ENCODE assay signal across 8 cellular contexts in the genomic region with DNA sequence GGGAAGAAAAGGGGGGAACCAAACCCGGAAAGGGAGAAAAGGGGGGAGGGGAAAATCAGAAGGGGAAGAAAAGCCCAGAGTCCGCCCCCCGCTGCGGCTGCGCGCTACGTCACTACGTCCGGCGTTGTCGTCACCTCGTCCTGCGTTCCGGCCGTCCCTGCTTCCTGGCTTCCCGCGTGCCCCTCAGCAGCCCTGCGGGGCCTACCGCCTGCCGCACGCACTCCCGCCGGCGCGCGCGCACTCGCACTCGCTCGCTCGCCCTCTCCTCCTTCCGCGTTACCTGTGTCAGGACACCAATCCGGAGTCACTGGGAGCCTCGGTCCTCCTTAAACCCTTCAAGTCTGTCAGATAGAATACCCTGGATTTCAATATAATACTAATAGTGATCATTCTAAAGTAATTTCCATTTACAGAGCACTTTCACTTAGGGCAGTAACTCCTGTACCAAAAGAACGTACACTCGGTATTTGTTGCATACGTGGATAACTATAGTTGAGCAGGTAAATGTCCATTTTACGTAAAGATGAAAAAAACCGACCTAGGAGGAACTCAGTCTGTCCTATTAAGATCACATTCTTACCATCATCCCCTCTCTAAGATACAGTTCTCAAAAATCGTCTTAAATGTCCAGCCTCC. TPM values are rescaled to one million over a fixed set of nuclear protein-coding genes. Genes with fewer than 3 reads are reported as not detected.
DNase-seq lines count a peak whose midpoint lies in the region; ATAC-seq, FAIRE-seq and TF ChIP-seq lines count a peak whose summit lies in the region.

A gene (minus strand): TSS at position 113 of the 636 bp plus-strand sequence. CDS start 120,615 bp downstream, outside the sequence.

- peak within 1 kb of the TSS; percentile 78 for H3K4me2 ChIP-seq in HepG2 (ENCODE audit: low read depth, low read length)

- peaks cover 14% of the 10 kb centered on the region for H3K79me2 ChIP-seq in HepG2 (ENCODE audit: insufficient read depth, low read length)

- peak; percentile 91 to 96 (median 94) for DNase-seq in CD4-positive, CD25-positive, alpha-beta regulatory T cell
- DNase-seq in NCI-H82 (lab: John Stamatoyannopoulos, UW) (peak; percentile 98), dermis blood vessel endothelial cell (peak; percentile 97), HepG2 (ENCODE audit: low spot score) (peak; percentile 89)
- peak; percentile 96 to 97 for DNase-seq in activated CD4-positive, alpha-beta T cell treated with anti-CD3 and anti-CD28 coated beads, Interleukin-2, amount 50 U/mL, for 48 hours
- DNase-seq in stimulated activated CD4-positive, alpha-beta T cell treated with anti-CD3 and anti-CD28 coated beads, Interleukin-2, amount 100 ng/mL, for 48 hours = peak; percentile 92 to 93

- peak; percentile 52 for FAIRE-seq in HepG2 (lab: Jason Lieb, UNC)

- H3K27ac ChIP-seq in CD4-positive, CD25-positive, alpha-beta regulatory T cell (ENCODE audit: insufficient read depth, low read length, poor library complexity, severe bottlenecking) = peak within 1 kb of the TSS; percentile 96
- peak within 1 kb of the TSS; percentile 88 for H3K27ac ChIP-seq in HepG2 (ENCODE audit: extremely low read length, insufficient read depth, low read length)

- H3K27me3 Mint-ChIP-seq in CD4-positive, CD25-positive, alpha-beta regulatory T cell = peaks cover 11% of the 10 kb centered on the region

- CTCF ChIA-PET in HepG2 (lab: Yijun Ruan, JAX; ENCODE audit: low intra/inter-chr PET ratio, low total read pairs) = no interaction called here

- peaks cover 4% of the 10 kb centered on the region for H3K36me3 Mint-ChIP-seq in CD4-positive, CD25-positive, alpha-beta regulatory T cell

- intact Hi-C loops in HepG2 (cut with micrococcal nuclease; ENCODE audit: unreplicated experiment) = no loop called here

- H3K27me3 ChIP-seq in CD4-positive, CD25-positive, alpha-beta regulatory T cell (ENCODE audit: control insufficient read depth, insufficient read depth, low read length) = no peaks in the 10 kb centered on the region
- H3K27me3 ChIP-seq in HepG2 (ENCODE audit: control insufficient read depth in 1 of 2, insufficient read depth in 2 of 2, low read length in 2 of 2) = no peaks in the 10 kb centered on the region; a peak in 1 of 5 replicates

- no peaks in the 10 kb centered on the region for H3K9me3 ChIP-seq in CD4-positive, CD25-positive, alpha-beta regulatory T cell (ENCODE audit: control insufficient read depth in 2 of 2, low read length in 2 of 2)
- H3K9me3 ChIP-seq in HepG2 (ENCODE audit: low read length) = no peaks in the 10 kb centered on the region

- peak; percentile 94 to 96 for ATAC-seq in CD4-positive, CD25-positive, alpha-beta regulatory T cell (ENCODE audit: low read depth in 2 of 2)
- peak; percentile 94 for ATAC-seq in GM19452 (IDR thresholded peaks at IDR 0.05; ENCODE audit: unreplicated experiment)
- peak; percentile 56 for ATAC-seq in HG03575 (IDR thresholded peaks at IDR 0.05; ENCODE audit: extremely low read depth, insufficient number of reproducible peaks, low FRiP score, unreplicated experiment)
- ATAC-seq in HepG2 = peak; percentile 81

- peaks cover 13 to 53% (median 33%) of the 10 kb centered on the region in 4 donors for H3K4me1 Mint-ChIP-seq in CD4-positive, CD25-positive, alpha-beta regulatory T cell

- TF ChIP-seq EP300 in HepG2 (IDR thresholded peaks at IDR 0.05; ENCODE audit: low read depth in 2 of 2, low read length in 2 of 2) = peak in 1 of 2 experiments; percentile 18; a peak in 1 of 4 replicates
- no peak for TF ChIP-seq EP300 in HepG2 (CRISPR knock-in tag; IDR thresholded peaks at IDR 0.05; ENCODE audit: borderline replicate concordance)

- in situ Hi-C loops in HepG2 (cut with HindIII; ENCODE audit: extremely low pct_ligation_motif_present, low pct_unique_long_range_greater_than_20kb) = no loop called here

- H3K36me3 ChIP-seq in CD4-positive, CD25-positive, alpha-beta regulatory T cell (ENCODE audit: control insufficient read depth, insufficient read depth, low read length) = no peaks in the 10 kb centered on the region
- H3K36me3 ChIP-seq in HepG2 (replicated peaks in 1 of 2; ENCODE audit: control insufficient read depth in 1 of 2, insufficient read depth in 2 of 2, low read length in 2 of 2) = no peaks in the 10 kb centered on the region

- peak within 1 kb of the TSS; percentile 89 for H3K4me3 ChIP-seq in CD4-positive, CD25-positive, alpha-beta regulatory T cell (ENCODE audit: low read depth, low read length)
- peak within 1 kb of the TSS; percentile 63 to 77 (median 73) for H3K4me3 ChIP-seq in HepG2 (replicated peaks in 1 of 3; ENCODE audit: insufficient read depth in 1 of 3, low read depth in 2 of 3, low read length in 3 of 3)

- peaks cover 0 to 1% (median 0%) of the 10 kb centered on the region in 7 donors for H3K9me3 Mint-ChIP-seq in CD4-positive, CD25-positive, alpha-beta regulatory T cell

- peaks cover 23% of the 10 kb centered on the region for H3K4me1 ChIP-seq in CD4-positive, CD25-positive, alpha-beta regulatory T cell (ENCODE audit: control insufficient read depth, insufficient read depth, low read length, poor library complexity, severe bottlenecking)
- H3K4me1 ChIP-seq in HepG2 (ENCODE audit: insufficient read depth, low read length) = peaks cover 50% of the 10 kb centered on the region

- WGBS in HepG2 (ENCODE audit: low lambda C conversion rate) = 3% methylated on average over 25 of the region's 41 CpGs

- POLR2A ChIA-PET in HepG2 (lab: Yijun Ruan, JAX) = interaction anchor here (1.3 to 2.1 kb wide), 2 partner anchors 21 to 28 kb away, joined by 8 to 35 read pairs; a partner anchor contains a TSS

- H3K4me3 Mint-ChIP-seq in CD4-positive, CD25-positive, alpha-beta regulatory T cell = peak within 1 kb of the TSS; percentile 99 to 100 (median 100)

- TF ChIP-seq CTCF in HepG2 (CRISPR knock-in tag; IDR thresholded peaks at IDR 0.05) = peak; percentile 10; the same call in 1 of the 2 replicates

- no peak for TF ChIP-seq RAD21 in HepG2 (CRISPR knock-in tag; IDR thresholded peaks at IDR 0.05)

- H4K20me1 ChIP-seq in HepG2 (ENCODE audit: insufficient read depth, low read length) = no peaks in the 10 kb centered on the region

- H3K9ac ChIP-seq in HepG2 (ENCODE audit: insufficient read depth, low read depth, low read length) = peak within 1 kb of the TSS; percentile 89

- peak; percentile 79 to 88 for TF ChIP-seq POLR2A in HepG2 (IDR thresholded peaks at IDR 0.05; ENCODE audit: insufficient read depth in 1 of 2, low read depth in 2 of 2, low read length in 2 of 2)

- TSS peak; percentile 84 for BruUV-seq in HepG2 (replicated peaks; lab: Mats Ljungman, UMichigan)

- H3K27ac Mint-ChIP-seq in CD4-positive, CD25-positive, alpha-beta regulatory T cell = peak within 1 kb of the TSS; percentile 99 to 100 (median 100)

- H2AFZ ChIP-seq in HepG2 (ENCODE audit: low read length) = peak within 1 kb of the TSS; percentile 62

TF ChIP-seq in HepG2, 621 proteins besides CTCF, POLR2A, EP300 and RAD21 (continues in another document):
- TF ChIP-seq HNRNPL (IDR thresholded peaks at IDR 0.05; ENCODE audit: low read depth, low read length) (no peak), ZMYM4 (CRISPR knock-in tag; IDR thresholded peaks at IDR 0.05) (peak; percentile 68), NCOA2 (CRISPR knock-in tag; IDR thresholded peaks at IDR 0.05) (peak; percentile 34; the same call in 1 of the 2 replicates)
- TF ChIP-seq, protein P1, sequence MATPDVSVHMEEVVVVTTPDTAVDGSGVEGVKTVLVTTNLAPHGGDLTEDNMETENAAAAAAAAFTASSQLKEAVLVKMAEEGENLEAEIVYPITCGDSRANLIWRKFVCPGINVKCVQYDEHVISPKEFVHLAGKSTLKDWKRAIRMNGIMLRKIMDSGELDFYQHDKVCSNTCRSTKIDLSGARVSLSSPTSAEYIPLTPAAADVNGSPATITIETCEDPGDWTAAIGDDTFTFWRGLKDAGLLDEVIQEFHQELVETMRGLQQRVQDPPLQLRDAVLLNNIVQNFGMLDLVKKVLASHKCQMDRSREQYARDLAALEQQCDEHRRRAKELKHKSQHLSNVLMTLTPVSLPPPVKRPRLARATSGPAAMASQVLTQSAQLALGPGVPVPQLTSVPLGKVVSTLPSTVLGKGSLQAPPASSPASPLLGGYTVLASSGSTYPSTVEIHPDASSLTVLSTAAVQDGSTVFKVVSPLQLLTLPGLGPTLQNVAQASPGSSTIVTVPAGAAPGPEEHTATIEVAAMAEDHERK (CRISPR knock-in tag; IDR thresholded peaks at IDR 0.05; ENCODE audit: low read depth) = peak; percentile 94

RNA-seq across cellular contexts. Expression of the gene that starts here (rescaled TPM):
- 115 TPM for total RNA-seq in CD4-positive, CD25-positive, alpha-beta regulatory T cell
- 1 to 10 TPM; 6.0 to 8.6 (median 8.0) TPM for polyA plus RNA-seq in CD4-positive, CD25-positive, alpha-beta regulatory T cell
- total RNA-seq in dermis blood vessel endothelial cell (8.8 and 9.8 TPM in 2 replicates), HepG2 (2016; rRNA removed; fragmentation: Illumina TruSeq; extraction: Trizol) (8.3 and 11.1 TPM in 2 replicates)
- 5.7 and 8.8 TPM in 2 replicates for total RNA-seq in HepG2 (2016; cell fraction: cytosol; rRNA removed; fragmentation: Illumina TruSeq; extraction: Trizol; ENCODE audit: low read depth)
- 6.4 and 10.3 TPM in 2 replicates for total RNA-seq in HepG2 (2016; cell fraction: insoluble cytoplasmic fraction; rRNA removed; fragmentation: Illumina TruSeq; extraction: Trizol)
- 9.0 and 10.3 TPM in 2 replicates for total RNA-seq in HepG2 (2016; cell fraction: membrane; rRNA removed; fragmentation: Illumina TruSeq; extraction: Trizol)
- 14.9 and 18.4 TPM in 2 replicates for total RNA-seq in HepG2 (2016; cell fraction: nucleus; rRNA removed; fragmentation: Illumina TruSeq; extraction: Trizol)
- 23.5 and 26.2 TPM in 2 replicates for polyA plus RNA-seq in HepG2 (2011; rRNA removed)
- polyA plus RNA-seq in HepG2 (2011; cell fraction: cytosol; rRNA removed) = 7.3 and 10.4 TPM in 2 replicates
- 48.1 and 57.1 TPM in 2 replicates for polyA plus RNA-seq in HepG2 (2011; cell fraction: nucleus; rRNA removed)
- 13.7 and 15.9 TPM in 2 replicates for polyA plus RNA-seq in HepG2 (2012)
- polyA plus RNA-seq in HepG2 (2016; cell fraction: cytosol; fragmentation: Illumina TruSeq; extraction: Trizol; ENCODE audit: low read depth) = 1.4 and 2.4 TPM in 2 replicates
- 10.8 and 11.3 TPM in 2 replicates for polyA plus RNA-seq in HepG2 (2016; cell fraction: insoluble cytoplasmic fraction; fragmentation: Illumina TruSeq; extraction: Trizol; ENCODE audit: low read depth)
- 6.5 and 7.8 TPM in 2 replicates for polyA plus RNA-seq in HepG2 (2016; cell fraction: membrane; fragmentation: Illumina TruSeq; extraction: Trizol; ENCODE audit: low read depth)
- polyA plus RNA-seq in HepG2 (2016; cell fraction: nucleus; fragmentation: Illumina TruSeq; extraction: Trizol; ENCODE audit: insufficient read depth, low read depth) = 44.4 and 51.2 TPM in 2 replicates
- polyA minus RNA-seq in HepG2 (2011; rRNA and poly(A)+ RNA removed; ENCODE audit: low replicate concordance) = 10.6 and 21.3 TPM in 2 replicates
- polyA minus RNA-seq in HepG2 (2011; cell fraction: cytosol; rRNA and poly(A)+ RNA removed) = 9.9 and 10.8 TPM in 2 replicates
- 26.1 and 27.0 TPM in 2 replicates for polyA minus RNA-seq in HepG2 (2011; cell fraction: nucleus; rRNA and poly(A)+ RNA removed)

Comparison
In these comparisons a context has a peak if more than half of its experiments do, and no peak if none do; other contexts are left out.
1. Peak in every context shown above with its lines: DNase-seq, ATAC-seq, H3K4me3 ChIP-seq and H3K27ac ChIP-seq.